ENCODE assay signal across 1 cellular context in the genomic region with DNA sequence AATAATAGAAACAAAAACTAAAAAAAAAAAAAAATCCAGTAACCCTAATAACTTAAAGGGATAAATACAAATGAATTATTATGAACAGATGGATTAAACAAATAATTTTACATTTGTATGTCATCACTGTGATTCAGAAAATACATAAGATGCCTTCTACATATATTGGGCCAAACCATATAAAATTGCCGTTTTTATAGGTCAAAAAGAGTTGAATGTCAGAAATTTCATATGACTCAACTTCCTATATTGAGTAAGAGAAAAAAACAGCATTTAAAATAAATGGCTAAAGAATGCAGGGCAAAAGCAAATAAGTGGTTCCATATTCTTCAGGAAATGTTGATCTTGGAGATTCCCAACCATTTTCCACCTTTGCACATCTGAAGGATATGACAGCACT.
TF ChIP-seq lines count a peak whose summit lies in the region.

No MANE protein-coding gene starts in this region.

TF ChIP-seq in SK-N-SH treated with all-trans-retinoic acid at 6 μM for 48 hours, 23 proteins besides CTCF, POLR2A, EP300 and RAD21 (continued from another document):
- TF ChIP-seq, protein P1, sequence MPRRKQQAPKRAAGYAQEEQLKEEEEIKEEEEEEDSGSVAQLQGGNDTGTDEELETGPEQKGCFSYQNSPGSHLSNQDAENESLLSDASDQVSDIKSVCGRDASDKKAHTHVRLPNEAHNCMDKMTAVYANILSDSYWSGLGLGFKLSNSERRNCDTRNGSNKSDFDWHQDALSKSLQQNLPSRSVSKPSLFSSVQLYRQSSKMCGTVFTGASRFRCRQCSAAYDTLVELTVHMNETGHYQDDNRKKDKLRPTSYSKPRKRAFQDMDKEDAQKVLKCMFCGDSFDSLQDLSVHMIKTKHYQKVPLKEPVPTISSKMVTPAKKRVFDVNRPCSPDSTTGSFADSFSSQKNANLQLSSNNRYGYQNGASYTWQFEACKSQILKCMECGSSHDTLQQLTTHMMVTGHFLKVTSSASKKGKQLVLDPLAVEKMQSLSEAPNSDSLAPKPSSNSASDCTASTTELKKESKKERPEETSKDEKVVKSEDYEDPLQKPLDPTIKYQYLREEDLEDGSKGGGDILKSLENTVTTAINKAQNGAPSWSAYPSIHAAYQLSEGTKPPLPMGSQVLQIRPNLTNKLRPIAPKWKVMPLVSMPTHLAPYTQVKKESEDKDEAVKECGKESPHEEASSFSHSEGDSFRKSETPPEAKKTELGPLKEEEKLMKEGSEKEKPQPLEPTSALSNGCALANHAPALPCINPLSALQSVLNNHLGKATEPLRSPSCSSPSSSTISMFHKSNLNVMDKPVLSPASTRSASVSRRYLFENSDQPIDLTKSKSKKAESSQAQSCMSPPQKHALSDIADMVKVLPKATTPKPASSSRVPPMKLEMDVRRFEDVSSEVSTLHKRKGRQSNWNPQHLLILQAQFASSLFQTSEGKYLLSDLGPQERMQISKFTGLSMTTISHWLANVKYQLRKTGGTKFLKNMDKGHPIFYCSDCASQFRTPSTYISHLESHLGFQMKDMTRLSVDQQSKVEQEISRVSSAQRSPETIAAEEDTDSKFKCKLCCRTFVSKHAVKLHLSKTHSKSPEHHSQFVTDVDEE (CRISPR knock-in tag; IDR thresholded peaks at IDR 0.05) = no peak
- TF ChIP-seq, protein P2, sequence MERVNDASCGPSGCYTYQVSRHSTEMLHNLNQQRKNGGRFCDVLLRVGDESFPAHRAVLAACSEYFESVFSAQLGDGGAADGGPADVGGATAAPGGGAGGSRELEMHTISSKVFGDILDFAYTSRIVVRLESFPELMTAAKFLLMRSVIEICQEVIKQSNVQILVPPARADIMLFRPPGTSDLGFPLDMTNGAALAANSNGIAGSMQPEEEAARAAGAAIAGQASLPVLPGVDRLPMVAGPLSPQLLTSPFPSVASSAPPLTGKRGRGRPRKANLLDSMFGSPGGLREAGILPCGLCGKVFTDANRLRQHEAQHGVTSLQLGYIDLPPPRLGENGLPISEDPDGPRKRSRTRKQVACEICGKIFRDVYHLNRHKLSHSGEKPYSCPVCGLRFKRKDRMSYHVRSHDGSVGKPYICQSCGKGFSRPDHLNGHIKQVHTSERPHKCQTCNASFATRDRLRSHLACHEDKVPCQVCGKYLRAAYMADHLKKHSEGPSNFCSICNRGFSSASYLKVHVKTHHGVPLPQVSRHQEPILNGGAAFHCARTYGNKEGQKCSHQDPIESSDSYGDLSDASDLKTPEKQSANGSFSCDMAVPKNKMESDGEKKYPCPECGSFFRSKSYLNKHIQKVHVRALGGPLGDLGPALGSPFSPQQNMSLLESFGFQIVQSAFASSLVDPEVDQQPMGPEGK (CRISPR knock-in tag; IDR thresholded peaks at IDR 0.05; ENCODE audit: borderline replicate concordance) = no peak
- TF ChIP-seq ARNTL (CRISPR knock-in tag; IDR thresholded peaks at IDR 0.05; ENCODE audit: borderline replicate concordance, low read depth) (no peak), ZNF565 (CRISPR knock-in tag; conservative IDR thresholded peaks at IDR 0.05; ENCODE audit: low read depth) (no peak)
